ENCODE assay signal across 12 cellular contexts in genomic region chr17:66863820-66864219, GRCh38. TPM values are rescaled to one million over a fixed set of nuclear protein-coding genes. Genes with fewer than 3 reads are reported as not detected.
"Had no signal": no experiment of that assay in that cellular context is flagged by ENCODE, and none has a peak within 500 bp of the region (broad histone marks: within the 10 kb centered on the region; RNA-seq: fewer than 3 reads in every experiment).

No MANE protein-coding gene starts in this region.

- H3K9me3 ChIP-seq: HAP-1 had no signal

- DNase-seq: GM23248, GOT3, H7, H9, HCEC 1CT, HFFc6 had no signal

- H3K36me3 ChIP-seq: HAP-1 had no signal

- ATAC-seq: GM23338, HCT116 had no signal

- FAIRE-seq: H1, H54 had no signal

- H3K27ac ChIP-seq: GM23248 had no signal

- H3K4me3 ChIP-seq: GM23248, GM23338, HAP-1 had no signal

- H3K4me3 Mint-ChIP-seq: GM23338, H9, HFFc6 had no signal

- H3K4me1 ChIP-seq: HAP-1 had no signal

- H3K27ac Mint-ChIP-seq: GM23338, H9, HFFc6 had no signal

- H3K4me1 Mint-ChIP-seq: GM23338, H9 had no signal

RNA-seq across cellular contexts. Expression of gene CACNG5, which starts 28.9 kb away (rescaled TPM):
- total RNA-seq: GM23248, H4, HFFc6 had no signal
